18 cellular contexts compared by ENCODE assay signal in genomic region chr18:58116815-58117214, GRCh38.
"Had no signal": no experiment of that assay in that cellular context is flagged by ENCODE, and none has a peak within 500 bp of the region (broad histone marks: within the 10 kb centered on the region; RNA-seq: fewer than 3 reads in every experiment).

No MANE protein-coding gene starts in this region.

- H3K27ac ChIP-seq: parathyroid adenoma, thoracic aorta, vagina had no signal

- H3K4me3 Mint-ChIP-seq: activated T-helper 1 cell treated with anti-CD3 and anti-CD28 coated beads, Interleukin-12 subunit alpha, Interleukin-12 subunit beta, Interleukin-2, Interleukin-4 antibody, amounts not matched to agents 30 ng/mL and 10 ng/mL and 1 ng/mL, durations not matched to agents 14 hours and 24 hours and 36 hours; dendritic cell treated with granulocyte-macrophage colony-stimulating factor and Interleukin-4, amounts not matched to agents 40 ng/mL and 50 ng/mL, for 4 days; natural killer cell treated with Interleukin-12 subunit alpha and Interleukin-12 subunit beta and Interleukin-15 and Interleukin-18, amount 100 ng/mL, for 72 hours; stimulated activated memory B cell treated with anti-CD40 and anti-IgM and Interleukin-4, amounts not matched to agents 10 μg/mL and 1 μg/mL and 100 μg/mL, for 72 hours had no signal

- H3K36me3 Mint-ChIP-seq: activated naive CD4-positive, alpha-beta T cell treated with anti-CD3 and anti-CD28 coated beads, Interleukin-2, amount 50 U/mL, for 72 hours; natural killer cell treated with Interleukin-12 subunit alpha and Interleukin-12 subunit beta and Interleukin-15 and Interleukin-18, amount 100 ng/mL, for 72 hours; stimulated activated memory B cell treated with anti-CD40 and anti-IgM and Interleukin-4, amounts not matched to agents 10 μg/mL and 1 μg/mL and 100 μg/mL, for 72 hours had no signal

- H3K4me1 ChIP-seq: parathyroid adenoma, vagina had no signal

- H3K27me3 ChIP-seq: adrenal gland, cardiac muscle cell, esophagus muscularis mucosa, gastroesophageal sphincter, vagina had no signal

- H3K4me3 ChIP-seq: adrenal gland, cardiac muscle cell, esophagus muscularis mucosa, gastroesophageal sphincter, thoracic aorta, vagina had no signal

- H3K9me3 Mint-ChIP-seq: activated naive CD4-positive, alpha-beta T cell treated with anti-CD3 and anti-CD28 coated beads, Interleukin-2, amount 50 U/mL, for 72 hours; activated T-helper 1 cell treated with anti-CD3 and anti-CD28 coated beads, Interleukin-12 subunit alpha, Interleukin-12 subunit beta, Interleukin-2, Interleukin-4 antibody, amounts not matched to agents 30 ng/mL and 10 ng/mL and 1 ng/mL, durations not matched to agents 14 hours and 24 hours and 36 hours; dendritic cell treated with granulocyte-macrophage colony-stimulating factor and Interleukin-4, amounts not matched to agents 40 ng/mL and 50 ng/mL, for 4 days; natural killer cell treated with Interleukin-12 subunit alpha and Interleukin-12 subunit beta and Interleukin-15 and Interleukin-18, amount 100 ng/mL, for 72 hours had no signal

- ATAC-seq: activated naive CD4-positive, alpha-beta T cell treated with anti-CD3 and anti-CD28 coated beads, Interleukin-2, amount 50 U/mL, for 72 hours; gastroesophageal sphincter; sciatic nerve; stimulated activated memory B cell treated with anti-CD40 and anti-IgM and Interleukin-4, amounts not matched to agents 10 μg/mL and 1 μg/mL and 100 μg/mL, for 72 hours had no signal

- H3K27ac Mint-ChIP-seq: activated naive CD4-positive, alpha-beta T cell treated with anti-CD3 and anti-CD28 coated beads, Interleukin-2, amount 50 U/mL, for 72 hours; activated T-helper 1 cell treated with anti-CD3 and anti-CD28 coated beads, Interleukin-12 subunit alpha, Interleukin-12 subunit beta, Interleukin-2, Interleukin-4 antibody, amounts not matched to agents 30 ng/mL and 10 ng/mL and 1 ng/mL, durations not matched to agents 14 hours and 24 hours and 36 hours; dendritic cell treated with granulocyte-macrophage colony-stimulating factor and Interleukin-4, amounts not matched to agents 40 ng/mL and 50 ng/mL, for 4 days; natural killer cell treated with Interleukin-12 subunit alpha and Interleukin-12 subunit beta and Interleukin-15 and Interleukin-18, amount 100 ng/mL, for 72 hours; stimulated activated memory B cell treated with anti-CD40 and anti-IgM and Interleukin-4, amounts not matched to agents 10 μg/mL and 1 μg/mL and 100 μg/mL, for 72 hours had no signal

- DNase-seq: activated CD4-positive, alpha-beta T cell treated with anti-CD3 and anti-CD28 coated beads, Interleukin-2, amount 50 U/mL, for 4 hours; activated gamma-delta T cell treated with Interleukin-2 at 50 U/mL for 16 hours; adrenal gland; effector memory CD4-positive, alpha-beta T cell; stimulated activated CD4-positive, alpha-beta T cell treated with anti-CD3 and anti-CD28 coated beads, Interleukin-4, amount 100 ng/mL, for 24 hours; T-helper 1 cell had no signal

- H3K27me3 Mint-ChIP-seq: stimulated activated memory B cell treated with anti-CD40 and anti-IgM and Interleukin-4, amounts not matched to agents 10 μg/mL and 1 μg/mL and 100 μg/mL, for 72 hours had no signal

- H3K9me3 ChIP-seq: adrenal gland, esophagus muscularis mucosa, gastroesophageal sphincter, thoracic aorta, vagina had no signal

- H3K36me3 ChIP-seq: adrenal gland, cardiac muscle cell, esophagus muscularis mucosa, gastroesophageal sphincter, thoracic aorta, vagina had no signal
